Comparison of ENCODE assay signal across 20 cellular contexts in the genomic region with DNA sequence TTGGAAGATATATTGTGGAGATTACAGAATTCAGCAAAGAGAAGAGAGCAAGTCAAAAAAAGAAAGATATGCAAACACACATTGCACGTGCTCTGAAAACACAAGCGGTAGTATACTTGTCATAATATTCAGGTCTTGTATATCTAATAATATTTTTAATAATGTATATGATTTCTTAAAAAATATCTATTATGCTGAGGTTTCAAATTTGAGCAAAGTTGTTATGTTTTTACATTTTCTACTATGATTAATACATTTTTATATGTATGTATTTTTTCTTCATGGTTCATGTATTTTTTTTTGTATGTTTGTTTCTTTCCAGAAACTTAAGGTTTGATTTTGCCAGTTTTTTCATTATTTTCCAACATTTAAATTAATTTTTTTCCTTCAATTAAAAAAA.
"Had no signal": no experiment of that assay in that cellular context is flagged by ENCODE, and none has a peak within 500 bp of the region (broad histone marks: within the 10 kb centered on the region; RNA-seq: fewer than 3 reads in every experiment).

No MANE protein-coding gene starts in this region.

- H3K4me2 ChIP-seq: KMS-11, SK-N-SH had no signal

- H3K27ac ChIP-seq: KMS-11, RWPE1 had no signal

- H3K9ac ChIP-seq: KMS-11, SK-N-SH had no signal

- DNase-seq: IMR-90, Kasumi-1, MM.1S, NCI-H1092 treated with DMSO at 0.1 percent for 48 hours, NCI-H1436, NCI-H187, NCI-H2029, NCI-H2081 treated with DMSO at 0.1 percent for 48 hours, NCI-H2171, NCI-H226, NCI-H446, NCI-H510A, NCI-H524 treated with DMSO at 0.1 percent for 48 hours, NCI-H69, NCI-H774, SHP77, SK-N-SH, SW 1271 had no signal
